Comparison of ENCODE assay signal across 1 cellular context in the genomic region with DNA sequence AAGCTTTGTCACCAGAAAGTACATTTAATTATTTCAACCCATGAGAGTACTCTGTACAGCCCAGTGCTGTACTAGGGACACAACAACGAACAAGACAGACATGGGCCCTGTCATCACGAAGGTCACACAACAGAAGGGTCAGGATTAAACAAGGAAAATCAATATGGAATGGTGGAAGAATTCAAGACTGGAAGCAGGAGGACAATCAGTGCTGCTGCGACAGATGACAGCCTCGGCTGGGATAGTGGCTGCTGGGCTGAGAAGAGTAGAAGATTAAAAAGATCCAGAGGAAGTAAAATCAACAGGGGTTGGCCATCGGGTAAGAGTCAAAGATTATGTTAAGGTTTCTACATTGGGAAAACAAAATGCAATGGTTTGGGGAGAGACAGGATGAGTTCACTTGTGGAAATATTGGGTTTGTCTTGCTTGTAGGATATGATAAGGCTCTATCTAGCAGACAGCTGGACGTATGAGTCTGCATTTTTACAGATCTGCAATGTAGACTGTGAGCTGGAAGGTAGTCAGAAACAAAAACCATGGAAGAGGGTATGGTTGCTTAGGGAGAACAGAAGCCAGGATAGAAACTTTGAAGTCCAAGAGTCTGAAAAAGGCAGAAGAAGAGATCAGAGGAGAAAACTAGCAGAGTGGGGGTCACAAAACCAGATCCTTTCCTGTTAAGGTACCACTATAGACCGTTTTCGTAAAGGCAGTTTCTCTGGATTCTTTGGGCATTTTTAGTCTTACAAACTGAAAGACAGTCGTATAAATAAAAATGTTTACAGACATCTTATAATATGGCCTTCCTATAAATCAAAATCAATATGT.
TF ChIP-seq lines count a peak whose summit lies in the region.

No MANE protein-coding gene starts in this region.

TF ChIP-seq in K562, 482 proteins besides CTCF, POLR2A, EP300 and RAD21 (continued from another document and continues in another):
- TF ChIP-seq, protein P1, sequence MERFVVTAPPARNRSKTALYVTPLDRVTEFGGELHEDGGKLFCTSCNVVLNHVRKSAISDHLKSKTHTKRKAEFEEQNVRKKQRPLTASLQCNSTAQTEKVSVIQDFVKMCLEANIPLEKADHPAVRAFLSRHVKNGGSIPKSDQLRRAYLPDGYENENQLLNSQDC (CRISPR knock-in tag; IDR thresholded peaks at IDR 0.05) = no peak
- TF ChIP-seq FOXJ2 (tag; IDR thresholded peaks at IDR 0.05) (peak; percentile 27; the same call in 1 of the 2 replicates), FOXK2 (conservative IDR thresholded peaks at IDR 0.05 in 1 of 2, IDR thresholded peaks at IDR 0.05 in 1 of 2; ENCODE audit: low read depth in 2 of 2) (peak; percentile 32 to 47; a peak in 1 of 4 replicates), SP2 (IDR thresholded peaks at IDR 0.05; ENCODE audit: extremely low read depth, low read depth, low read length, poor library complexity, severe bottlenecking) (no peak), PML (IDR thresholded peaks at IDR 0.05; ENCODE audit: low read length) (no peak; the same call in 1 of the 2 replicates), ZNF324 (CRISPR knock-in tag; IDR thresholded peaks at IDR 0.05) (no peak), HOXB6 (CRISPR knock-in tag; IDR thresholded peaks at IDR 0.05; ENCODE audit: borderline replicate concordance) (no peak), CEBPB (tag; IDR thresholded peaks at IDR 0.05) (0 out of 2 replicates have a peak, but pooled peaks have one; percentile 11), RBBP5 (IDR thresholded peaks at IDR 0.05; ENCODE audit: borderline replicate concordance, insufficient read depth, low read length, poor library complexity, severe bottlenecking) (no peak), ZNF263 (CRISPR knock-in tag; IDR thresholded peaks at IDR 0.05; ENCODE audit: borderline replicate concordance) (no peak), BDP1 (IDR thresholded peaks at IDR 0.05; ENCODE audit: insufficient read depth, insufficient read length) (no peak), MTA1 (IDR thresholded peaks at IDR 0.05; ENCODE audit: borderline replicate concordance) (peak; percentile 78), SAFB2 (IDR thresholded peaks at IDR 0.05; ENCODE audit: borderline replicate concordance, low read depth, low read length, severe bottlenecking) (no peak), ZNF766 (CRISPR knock-in tag; conservative IDR thresholded peaks at IDR 0.05) (peak; percentile 79; the same call in 1 of the 2 replicates), STAT5B (CRISPR knock-in tag; IDR thresholded peaks at IDR 0.05) (no peak), SNRNP70 (optimal IDR thresholded peaks at IDR 0.05; ENCODE audit: low read depth, low read length) (no peak), ZBTB8A (IDR thresholded peaks at IDR 0.05; ENCODE audit: partially characterized antibody) (no peak), PCBP2 (IDR thresholded peaks at IDR 0.05; ENCODE audit: low read depth, low read length, poor library complexity, severe bottlenecking) (no peak), HNRNPH1 (optimal IDR thresholded peaks at IDR 0.05; ENCODE audit: low read depth, low read length) (no peak), HNRNPLL (IDR thresholded peaks at IDR 0.05; ENCODE audit: low read depth, low read length, poor library complexity, severe bottlenecking) (no peak), ZSCAN32 (CRISPR knock-in tag; IDR thresholded peaks at IDR 0.05) (peak; percentile 96), CHD4 (IDR thresholded peaks at IDR 0.05; ENCODE audit: insufficient read depth, insufficient replicate concordance, low read depth, low read length, poor library complexity, severe bottlenecking) (no peak), DMBX1 (CRISPR knock-in tag; IDR thresholded peaks at IDR 0.05; ENCODE audit: borderline replicate concordance) (no peak), ZNF232 (CRISPR knock-in tag; IDR thresholded peaks at IDR 0.05) (no peak), WHSC1 (IDR thresholded peaks at IDR 0.05; ENCODE audit: low read length) (no peak), NONO (IDR thresholded peaks at IDR 0.05; ENCODE audit: low read depth in 2 of 2, low read length in 1 of 2) (0 out of 4 replicates have a peak, but pooled peaks of 1 of the 2 experiments have one; percentile 21)
- TF ChIP-seq, protein P2, sequence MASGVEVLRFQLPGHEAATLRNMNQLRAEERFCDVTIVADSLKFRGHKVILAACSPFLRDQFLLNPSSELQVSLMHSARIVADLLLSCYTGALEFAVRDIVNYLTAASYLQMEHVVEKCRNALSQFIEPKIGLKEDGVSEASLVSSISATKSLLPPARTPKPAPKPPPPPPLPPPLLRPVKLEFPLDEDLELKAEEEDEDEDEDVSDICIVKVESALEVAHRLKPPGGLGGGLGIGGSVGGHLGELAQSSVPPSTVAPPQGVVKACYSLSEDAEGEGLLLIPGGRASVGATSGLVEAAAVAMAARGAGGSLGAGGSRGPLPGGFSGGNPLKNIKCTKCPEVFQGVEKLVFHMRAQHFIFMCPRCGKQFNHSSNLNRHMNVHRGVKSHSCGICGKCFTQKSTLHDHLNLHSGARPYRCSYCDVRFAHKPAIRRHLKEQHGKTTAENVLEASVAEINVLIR (CRISPR knock-in tag; IDR thresholded peaks at IDR 0.05) = no peak
- TF ChIP-seq, protein P3, sequence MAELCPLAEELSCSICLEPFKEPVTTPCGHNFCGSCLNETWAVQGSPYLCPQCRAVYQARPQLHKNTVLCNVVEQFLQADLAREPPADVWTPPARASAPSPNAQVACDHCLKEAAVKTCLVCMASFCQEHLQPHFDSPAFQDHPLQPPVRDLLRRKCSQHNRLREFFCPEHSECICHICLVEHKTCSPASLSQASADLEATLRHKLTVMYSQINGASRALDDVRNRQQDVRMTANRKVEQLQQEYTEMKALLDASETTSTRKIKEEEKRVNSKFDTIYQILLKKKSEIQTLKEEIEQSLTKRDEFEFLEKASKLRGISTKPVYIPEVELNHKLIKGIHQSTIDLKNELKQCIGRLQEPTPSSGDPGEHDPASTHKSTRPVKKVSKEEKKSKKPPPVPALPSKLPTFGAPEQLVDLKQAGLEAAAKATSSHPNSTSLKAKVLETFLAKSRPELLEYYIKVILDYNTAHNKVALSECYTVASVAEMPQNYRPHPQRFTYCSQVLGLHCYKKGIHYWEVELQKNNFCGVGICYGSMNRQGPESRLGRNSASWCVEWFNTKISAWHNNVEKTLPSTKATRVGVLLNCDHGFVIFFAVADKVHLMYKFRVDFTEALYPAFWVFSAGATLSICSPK (IDR thresholded peaks at IDR 0.05; ENCODE audit: borderline replicate concordance) = no peak
- TF ChIP-seq, protein P4, sequence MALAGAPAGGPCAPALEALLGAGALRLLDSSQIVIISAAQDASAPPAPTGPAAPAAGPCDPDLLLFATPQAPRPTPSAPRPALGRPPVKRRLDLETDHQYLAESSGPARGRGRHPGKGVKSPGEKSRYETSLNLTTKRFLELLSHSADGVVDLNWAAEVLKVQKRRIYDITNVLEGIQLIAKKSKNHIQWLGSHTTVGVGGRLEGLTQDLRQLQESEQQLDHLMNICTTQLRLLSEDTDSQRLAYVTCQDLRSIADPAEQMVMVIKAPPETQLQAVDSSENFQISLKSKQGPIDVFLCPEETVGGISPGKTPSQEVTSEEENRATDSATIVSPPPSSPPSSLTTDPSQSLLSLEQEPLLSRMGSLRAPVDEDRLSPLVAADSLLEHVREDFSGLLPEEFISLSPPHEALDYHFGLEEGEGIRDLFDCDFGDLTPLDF (CRISPR knock-in tag; IDR thresholded peaks at IDR 0.05) = no peak
- TF ChIP-seq, protein P5, sequence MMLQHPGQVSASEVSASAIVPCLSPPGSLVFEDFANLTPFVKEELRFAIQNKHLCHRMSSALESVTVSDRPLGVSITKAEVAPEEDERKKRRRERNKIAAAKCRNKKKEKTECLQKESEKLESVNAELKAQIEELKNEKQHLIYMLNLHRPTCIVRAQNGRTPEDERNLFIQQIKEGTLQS (IDR thresholded peaks at IDR 0.05) = peak; percentile 81
- TF ChIP-seq, protein P5 (CRISPR knock-in tag; conservative IDR thresholded peaks at IDR 0.05) = no peak
- TF ChIP-seq, protein P6, sequence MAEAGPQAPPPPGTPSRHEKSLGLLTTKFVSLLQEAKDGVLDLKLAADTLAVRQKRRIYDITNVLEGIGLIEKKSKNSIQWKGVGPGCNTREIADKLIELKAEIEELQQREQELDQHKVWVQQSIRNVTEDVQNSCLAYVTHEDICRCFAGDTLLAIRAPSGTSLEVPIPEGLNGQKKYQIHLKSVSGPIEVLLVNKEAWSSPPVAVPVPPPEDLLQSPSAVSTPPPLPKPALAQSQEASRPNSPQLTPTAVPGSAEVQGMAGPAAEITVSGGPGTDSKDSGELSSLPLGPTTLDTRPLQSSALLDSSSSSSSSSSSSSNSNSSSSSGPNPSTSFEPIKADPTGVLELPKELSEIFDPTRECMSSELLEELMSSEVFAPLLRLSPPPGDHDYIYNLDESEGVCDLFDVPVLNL (CRISPR knock-in tag; IDR thresholded peaks at IDR 0.05; ENCODE audit: low read depth) = no peak
- TF ChIP-seq, protein P7, sequence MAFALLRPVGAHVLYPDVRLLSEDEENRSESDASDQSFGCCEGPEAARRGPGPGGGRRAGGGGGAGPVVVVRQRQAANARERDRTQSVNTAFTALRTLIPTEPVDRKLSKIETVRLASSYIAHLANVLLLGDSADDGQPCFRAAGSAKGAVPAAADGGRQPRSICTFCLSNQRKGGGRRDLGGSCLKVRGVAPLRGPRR (CRISPR knock-in tag; IDR thresholded peaks at IDR 0.05) = no peak
- TF ChIP-seq, protein P8, sequence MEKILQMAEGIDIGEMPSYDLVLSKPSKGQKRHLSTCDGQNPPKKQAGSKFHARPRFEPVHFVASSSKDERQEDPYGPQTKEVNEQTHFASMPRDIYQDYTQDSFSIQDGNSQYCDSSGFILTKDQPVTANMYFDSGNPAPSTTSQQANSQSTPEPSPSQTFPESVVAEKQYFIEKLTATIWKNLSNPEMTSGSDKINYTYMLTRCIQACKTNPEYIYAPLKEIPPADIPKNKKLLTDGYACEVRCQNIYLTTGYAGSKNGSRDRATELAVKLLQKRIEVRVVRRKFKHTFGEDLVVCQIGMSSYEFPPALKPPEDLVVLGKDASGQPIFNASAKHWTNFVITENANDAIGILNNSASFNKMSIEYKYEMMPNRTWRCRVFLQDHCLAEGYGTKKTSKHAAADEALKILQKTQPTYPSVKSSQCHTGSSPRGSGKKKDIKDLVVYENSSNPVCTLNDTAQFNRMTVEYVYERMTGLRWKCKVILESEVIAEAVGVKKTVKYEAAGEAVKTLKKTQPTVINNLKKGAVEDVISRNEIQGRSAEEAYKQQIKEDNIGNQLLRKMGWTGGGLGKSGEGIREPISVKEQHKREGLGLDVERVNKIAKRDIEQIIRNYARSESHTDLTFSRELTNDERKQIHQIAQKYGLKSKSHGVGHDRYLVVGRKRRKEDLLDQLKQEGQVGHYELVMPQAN (IDR thresholded peaks at IDR 0.05; ENCODE audit: borderline replicate concordance) = no peak
- TF ChIP-seq, protein P9, sequence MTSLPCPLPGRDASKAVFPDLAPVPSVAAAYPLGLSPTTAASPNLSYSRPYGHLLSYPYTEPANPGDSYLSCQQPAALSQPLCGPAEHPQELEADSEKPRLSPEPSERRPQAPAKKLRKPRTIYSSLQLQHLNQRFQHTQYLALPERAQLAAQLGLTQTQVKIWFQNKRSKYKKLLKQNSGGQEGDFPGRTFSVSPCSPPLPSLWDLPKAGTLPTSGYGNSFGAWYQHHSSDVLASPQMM (CRISPR knock-in tag; IDR thresholded peaks at IDR 0.05) = no peak
- TF ChIP-seq, protein P10, sequence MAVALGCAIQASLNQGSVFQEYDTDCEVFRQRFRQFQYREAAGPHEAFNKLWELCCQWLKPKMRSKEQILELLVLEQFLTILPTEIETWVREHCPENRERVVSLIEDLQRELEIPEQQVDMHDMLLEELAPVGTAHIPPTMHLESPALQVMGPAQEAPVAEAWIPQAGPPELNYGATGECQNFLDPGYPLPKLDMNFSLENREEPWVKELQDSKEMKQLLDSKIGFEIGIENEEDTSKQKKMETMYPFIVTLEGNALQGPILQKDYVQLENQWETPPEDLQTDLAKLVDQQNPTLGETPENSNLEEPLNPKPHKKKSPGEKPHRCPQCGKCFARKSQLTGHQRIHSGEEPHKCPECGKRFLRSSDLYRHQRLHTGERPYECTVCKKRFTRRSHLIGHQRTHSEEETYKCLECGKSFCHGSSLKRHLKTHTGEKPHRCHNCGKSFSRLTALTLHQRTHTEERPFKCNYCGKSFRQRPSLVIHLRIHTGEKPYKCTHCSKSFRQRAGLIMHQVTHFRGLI (CRISPR knock-in tag; IDR thresholded peaks at IDR 0.05) = 0 out of 2 replicates have a peak, but pooled peaks have one; percentile 25
- TF ChIP-seq, protein P11, sequence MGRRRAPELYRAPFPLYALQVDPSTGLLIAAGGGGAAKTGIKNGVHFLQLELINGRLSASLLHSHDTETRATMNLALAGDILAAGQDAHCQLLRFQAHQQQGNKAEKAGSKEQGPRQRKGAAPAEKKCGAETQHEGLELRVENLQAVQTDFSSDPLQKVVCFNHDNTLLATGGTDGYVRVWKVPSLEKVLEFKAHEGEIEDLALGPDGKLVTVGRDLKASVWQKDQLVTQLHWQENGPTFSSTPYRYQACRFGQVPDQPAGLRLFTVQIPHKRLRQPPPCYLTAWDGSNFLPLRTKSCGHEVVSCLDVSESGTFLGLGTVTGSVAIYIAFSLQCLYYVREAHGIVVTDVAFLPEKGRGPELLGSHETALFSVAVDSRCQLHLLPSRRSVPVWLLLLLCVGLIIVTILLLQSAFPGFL (CRISPR knock-in tag; IDR thresholded peaks at IDR 0.05) = no peak
- TF ChIP-seq, protein P12, sequence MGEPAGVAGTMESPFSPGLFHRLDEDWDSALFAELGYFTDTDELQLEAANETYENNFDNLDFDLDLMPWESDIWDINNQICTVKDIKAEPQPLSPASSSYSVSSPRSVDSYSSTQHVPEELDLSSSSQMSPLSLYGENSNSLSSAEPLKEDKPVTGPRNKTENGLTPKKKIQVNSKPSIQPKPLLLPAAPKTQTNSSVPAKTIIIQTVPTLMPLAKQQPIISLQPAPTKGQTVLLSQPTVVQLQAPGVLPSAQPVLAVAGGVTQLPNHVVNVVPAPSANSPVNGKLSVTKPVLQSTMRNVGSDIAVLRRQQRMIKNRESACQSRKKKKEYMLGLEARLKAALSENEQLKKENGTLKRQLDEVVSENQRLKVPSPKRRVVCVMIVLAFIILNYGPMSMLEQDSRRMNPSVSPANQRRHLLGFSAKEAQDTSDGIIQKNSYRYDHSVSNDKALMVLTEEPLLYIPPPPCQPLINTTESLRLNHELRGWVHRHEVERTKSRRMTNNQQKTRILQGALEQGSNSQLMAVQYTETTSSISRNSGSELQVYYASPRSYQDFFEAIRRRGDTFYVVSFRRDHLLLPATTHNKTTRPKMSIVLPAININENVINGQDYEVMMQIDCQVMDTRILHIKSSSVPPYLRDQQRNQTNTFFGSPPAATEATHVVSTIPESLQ (CRISPR knock-in tag; IDR thresholded peaks at IDR 0.05) = no peak
